8 cellular contexts compared by ENCODE assay signal in the genomic region with DNA sequence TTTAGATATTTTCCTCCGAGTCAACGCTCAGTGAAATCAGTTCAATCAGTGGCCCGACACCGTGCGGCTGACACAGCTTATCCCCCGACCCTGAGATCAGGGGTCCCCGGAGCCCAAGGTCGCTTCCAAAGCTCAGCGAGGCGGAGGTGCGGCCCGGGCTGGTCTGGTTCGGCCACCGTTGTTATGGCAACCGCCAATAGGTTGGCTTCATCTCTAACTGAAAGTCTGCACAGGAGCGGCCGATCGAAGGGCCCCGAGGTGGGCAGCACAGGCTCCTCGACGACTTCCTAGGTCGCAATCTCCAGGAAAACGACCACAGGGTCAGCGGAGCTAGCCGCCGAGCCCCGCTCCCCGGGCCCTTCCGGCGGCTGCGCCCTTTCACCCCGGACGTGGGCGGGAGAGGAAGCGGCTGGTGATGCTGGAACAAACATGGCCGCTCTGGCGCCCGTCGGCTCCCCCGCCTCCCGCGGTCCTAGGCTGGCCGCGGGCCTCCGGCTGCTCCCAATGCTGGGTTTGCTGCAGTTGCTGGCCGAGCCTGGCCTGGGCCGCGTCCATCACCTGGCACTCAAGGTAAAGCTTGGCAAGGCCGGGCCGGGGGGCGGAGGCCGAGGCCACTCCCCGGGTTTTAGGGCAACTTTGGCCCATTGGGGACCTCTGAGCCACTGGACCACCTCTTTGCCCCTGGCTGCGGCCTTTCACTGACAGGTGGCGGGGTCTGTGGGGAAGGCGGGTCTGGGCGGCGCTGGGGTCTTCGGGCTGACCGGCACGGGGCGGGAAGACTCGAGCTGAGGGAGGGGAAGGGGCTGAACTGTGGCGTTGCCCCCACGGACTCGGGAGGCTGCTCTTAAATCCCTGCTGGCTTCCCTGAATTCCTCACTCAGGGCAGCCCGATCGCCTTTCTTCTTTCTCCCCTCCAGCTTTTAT. TPM values are rescaled to one million over a fixed set of nuclear protein-coding genes. Genes with fewer than 3 reads are reported as not detected.
DNase-seq lines count a peak whose midpoint lies in the region; ATAC-seq and TF ChIP-seq lines count a peak whose summit lies in the region.

A gene (plus strand): TSS at position 403 of the 924 bp plus-strand sequence. CDS start 27 bp downstream, at position 430.

- H3K4me3 ChIP-seq in endodermal cell (ENCODE audit: low read length) (peak within 1 kb of the TSS; percentile 88), mesodermal cell (ENCODE audit: extremely low read depth, insufficient read depth, low read length, poor library complexity, severe bottlenecking) (peak within 1 kb of the TSS; percentile 97)

- H3K9me3 ChIP-seq in endodermal cell (ENCODE audit: control insufficient read depth, low read length) (no peaks in the 10 kb centered on the region), mesodermal cell (ENCODE audit: control insufficient read depth, low read length) (no peaks in the 10 kb centered on the region)

- peak; percentile 68 for ATAC-seq in GM18907 (IDR thresholded peaks at IDR 0.05; ENCODE audit: unreplicated experiment)
- ATAC-seq in HG03280 (IDR thresholded peaks at IDR 0.05; ENCODE audit: unreplicated experiment), result peak; percentile 68
- peak; percentile 96 for ATAC-seq in activated CD8-positive, alpha-beta memory T cell treated with anti-CD3 and anti-CD28 coated beads, Interleukin-2, amount 10 ng/mL, durations not matched to agents 7 days and 5 days

- H3K27ac Mint-ChIP-seq in activated CD8-positive, alpha-beta memory T cell treated with anti-CD3 and anti-CD28 coated beads, Interleukin-2, amount 10 ng/mL, durations not matched to agents 7 days and 5 days, result peak within 1 kb of the TSS; percentile 90
- peak within 1 kb of the TSS; percentile 96 for H3K27ac Mint-ChIP-seq in endodermal cell

- DNase-seq in AG08395 (ENCODE audit: low spot score) (peak; percentile 92), NOMO-1 treated with dmso at 0.1 percent for 144 hours (lab: John Stamatoyannopoulos, UW; ENCODE audit: unreplicated experiment) (peak; percentile 31), endodermal cell (peak; percentile 91)
- DNase-seq in activated CD8-positive, alpha-beta memory T cell treated with anti-CD3 and anti-CD28 coated beads, Interleukin-2, amount 10 ng/mL, durations not matched to agents 7 days and 5 days, result peak; percentile 88
- peak; percentile 54 to 64 for DNase-seq in stimulated activated CD8-positive, alpha-beta memory T cell treated with anti-CD3 and anti-CD28 coated beads, Interleukin-15, amount 100 ng/mL, for 4 hours (ENCODE audit: low read depth in 2 of 2)

- WGBS in endodermal cell (ENCODE audit: insufficient coverage in 1 of 2, insufficient read length in 1 of 2), 2 experiments, result 0% methylated on average over 27 to 68 of the region's 68 CpGs
- WGBS in mesodermal cell (ENCODE audit: insufficient coverage in 2 of 2), 2 experiments, result 1% methylated on average over 56 to 66 of the region's 68 CpGs

- peak within 1 kb of the TSS; percentile 74 for H3K27ac ChIP-seq in endodermal cell (ENCODE audit: low read depth, low read length)
- H3K27ac ChIP-seq in mesodermal cell (ENCODE audit: low read depth, low read length, severe bottlenecking), result peak within 1 kb of the TSS; percentile 86

- no peaks in the 10 kb centered on the region for H3K27me3 Mint-ChIP-seq in activated CD8-positive, alpha-beta memory T cell treated with anti-CD3 and anti-CD28 coated beads, Interleukin-2, amount 10 ng/mL, durations not matched to agents 7 days and 5 days
- no peaks in the 10 kb centered on the region for H3K27me3 Mint-ChIP-seq in endodermal cell (ENCODE audit: insufficient read depth)

- TF ChIP-seq CTCF in endodermal cell (conservative IDR thresholded peaks at IDR 0.05), result no peak

- H3K36me3 Mint-ChIP-seq in activated CD8-positive, alpha-beta memory T cell treated with anti-CD3 and anti-CD28 coated beads, Interleukin-2, amount 10 ng/mL, durations not matched to agents 7 days and 5 days, result peaks cover 8% of the 10 kb centered on the region
- peaks cover 4% of the 10 kb centered on the region for H3K36me3 Mint-ChIP-seq in endodermal cell (ENCODE audit: low read depth)

- peak within 1 kb of the TSS; percentile 93 for H3K4me3 Mint-ChIP-seq in activated CD8-positive, alpha-beta memory T cell treated with anti-CD3 and anti-CD28 coated beads, Interleukin-2, amount 10 ng/mL, durations not matched to agents 7 days and 5 days
- H3K4me3 Mint-ChIP-seq in endodermal cell, result peak within 1 kb of the TSS; percentile 93

- H3K36me3 ChIP-seq in endodermal cell (ENCODE audit: control insufficient read depth, insufficient read depth, low read length) (peaks cover 9% of the 10 kb centered on the region), mesodermal cell (ENCODE audit: control insufficient read depth, insufficient read depth, low read length) (peaks cover 15% of the 10 kb centered on the region)

- no peaks in the 10 kb centered on the region for H3K27me3 ChIP-seq in endodermal cell (ENCODE audit: control insufficient read depth, insufficient read depth, low read length, poor library complexity, severe bottlenecking)

- H3K4me1 ChIP-seq in endodermal cell (ENCODE audit: control insufficient read depth, insufficient read depth, low read length) (no peaks in the 10 kb centered on the region), mesodermal cell (ENCODE audit: control insufficient read depth, insufficient read depth, low read length, poor library complexity, severe bottlenecking) (peaks cover 3% of the 10 kb centered on the region)

- CTCF ChIA-PET in activated CD8-positive, alpha-beta memory T cell treated with anti-CD3 and anti-CD28 coated beads, Interleukin-2, amount 10 ng/mL, durations not matched to agents 7 days and 5 days (lab: Charles Lee), result interaction anchor here (0.8 to 2.5 kb wide), 13 partner anchors 9 to 169 kb away, joined by 3 to 8 read pairs (median 4); no protein-coding TSS in a partner anchor

- no peaks in the 10 kb centered on the region for H3K9me3 Mint-ChIP-seq in activated CD8-positive, alpha-beta memory T cell treated with anti-CD3 and anti-CD28 coated beads, Interleukin-2, amount 10 ng/mL, durations not matched to agents 7 days and 5 days (ENCODE audit: low read depth)
- no peaks in the 10 kb centered on the region for H3K9me3 Mint-ChIP-seq in endodermal cell

- H3K9ac ChIP-seq in endodermal cell (ENCODE audit: extremely low read depth, low read length, poor library complexity, severe bottlenecking), result peak within 1 kb of the TSS; percentile 65

- peaks cover 42% of the 10 kb centered on the region for H3K4me1 Mint-ChIP-seq in activated CD8-positive, alpha-beta memory T cell treated with anti-CD3 and anti-CD28 coated beads, Interleukin-2, amount 10 ng/mL, durations not matched to agents 7 days and 5 days
- peaks cover 6% of the 10 kb centered on the region for H3K4me1 Mint-ChIP-seq in endodermal cell

RNA-seq across cellular contexts. Expression of the gene that starts here (rescaled TPM):
- total RNA-seq in activated CD8-positive, alpha-beta memory T cell treated with anti-CD3 and anti-CD28 coated beads, Interleukin-2, amount 10 ng/mL, durations not matched to agents 7 days and 5 days, result 10 to 100 TPM; 24.6 to 25.6 TPM
- total RNA-seq in endodermal cell, result 10 to 100 TPM; 50.7 to 62.0 TPM
- polyA plus RNA-seq in endodermal cell (2013, experiment 1 of 2), result 42.7 TPM
- 40.5 TPM for polyA plus RNA-seq in endodermal cell (2013, experiment 2 of 2)
- 55.6 TPM for polyA plus RNA-seq in mesodermal cell (2013, experiment 1 of 2)
- 48.0 TPM for polyA plus RNA-seq in mesodermal cell (2013, experiment 2 of 2)

Comparison
In these comparisons a context has a peak if more than half of its experiments do, and no peak if none do; other contexts are left out.
1. Peak in every context shown above with its lines: DNase-seq, ATAC-seq, H3K4me3 ChIP-seq and H3K27ac ChIP-seq.
2. DNase-seq: peak in every context shown above with its lines; median percentile 92 in AG08395; 91 in endodermal cell; 88 in activated CD8-positive, alpha-beta memory T cell treated with anti-CD3 and anti-CD28 coated beads, Interleukin-2, amount 10 ng/mL, durations not matched to agents 7 days and 5 days; 59 in stimulated activated CD8-positive, alpha-beta memory T cell treated with anti-CD3 and anti-CD28 coated beads, Interleukin-15, amount 100 ng/mL, for 4 hours; 31 in NOMO-1 treated with dmso at 0.1 percent for 144 hours.